ENCODE assay signal across 25 cellular contexts in the genomic region with DNA sequence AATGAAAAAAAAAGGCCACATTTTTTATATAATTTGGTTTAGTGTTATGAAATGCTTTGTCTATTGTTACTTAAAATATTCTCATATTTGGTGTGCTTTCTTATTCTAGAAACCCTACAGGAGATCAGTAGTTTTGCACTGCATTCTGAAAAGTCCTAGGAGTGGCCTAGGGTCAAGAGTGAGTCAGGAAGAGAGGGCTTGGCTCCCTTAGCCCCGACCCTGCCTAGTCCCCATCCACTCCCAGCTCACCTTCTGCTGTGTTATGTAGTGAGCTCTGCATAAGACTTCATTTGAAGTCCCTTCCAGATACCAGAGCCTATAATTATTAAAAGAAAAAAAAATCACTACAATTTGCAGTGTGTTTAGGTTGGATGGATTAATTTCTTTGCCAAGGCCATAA.
"Had no signal": no experiment of that assay in that cellular context is flagged by ENCODE, and none has a peak within 500 bp of the region (broad histone marks: within the 10 kb centered on the region; RNA-seq: fewer than 3 reads in every experiment).

No MANE protein-coding gene starts in this region.

- H3K27me3 Mint-ChIP-seq: IgD-negative memory B cell, T-cell had no signal

- H3K27ac ChIP-seq: HL-60, KMS-11, RWPE1, SJCRH30 had no signal

- H3K36me3 ChIP-seq: SJCRH30 had no signal

- H3K9me3 Mint-ChIP-seq: IgD-negative memory B cell, T-cell had no signal

- H3K4me2 ChIP-seq: KMS-11 had no signal

- H3K4me3 Mint-ChIP-seq: IgD-negative memory B cell, T-cell had no signal

- H3K27ac Mint-ChIP-seq: T-cell had no signal

- ATAC-seq: K562, Panc1, Right ventricle myocardium inferior, T-cell had no signal

- DNase-seq: Kasumi-1, MM.1S, NCI-H1092 treated with DMSO at 0.1 percent for 48 hours, NCI-H1436, NCI-H187, NCI-H2029, NCI-H2081 treated with DMSO at 0.1 percent for 48 hours, NCI-H2171, NCI-H226, NCI-H446, NCI-H510A, NCI-H524 treated with DMSO at 0.1 percent for 48 hours, NCI-H82, SHP77 treated with DMSO at 0.1 percent for 48 hours, SJCRH30, SW 1271, T-cell had no signal

- FAIRE-seq: HTR-8/SVneo had no signal

- H3K9me3 ChIP-seq: SJCRH30 had no signal

- H3K9ac ChIP-seq: KMS-11 had no signal

- H3K4me1 ChIP-seq: SJCRH30 had no signal

- H3K4me3 ChIP-seq: K562, SJCRH30 had no signal
